Comparison of ENCODE assay signal across 1 cellular context in the genomic region with DNA sequence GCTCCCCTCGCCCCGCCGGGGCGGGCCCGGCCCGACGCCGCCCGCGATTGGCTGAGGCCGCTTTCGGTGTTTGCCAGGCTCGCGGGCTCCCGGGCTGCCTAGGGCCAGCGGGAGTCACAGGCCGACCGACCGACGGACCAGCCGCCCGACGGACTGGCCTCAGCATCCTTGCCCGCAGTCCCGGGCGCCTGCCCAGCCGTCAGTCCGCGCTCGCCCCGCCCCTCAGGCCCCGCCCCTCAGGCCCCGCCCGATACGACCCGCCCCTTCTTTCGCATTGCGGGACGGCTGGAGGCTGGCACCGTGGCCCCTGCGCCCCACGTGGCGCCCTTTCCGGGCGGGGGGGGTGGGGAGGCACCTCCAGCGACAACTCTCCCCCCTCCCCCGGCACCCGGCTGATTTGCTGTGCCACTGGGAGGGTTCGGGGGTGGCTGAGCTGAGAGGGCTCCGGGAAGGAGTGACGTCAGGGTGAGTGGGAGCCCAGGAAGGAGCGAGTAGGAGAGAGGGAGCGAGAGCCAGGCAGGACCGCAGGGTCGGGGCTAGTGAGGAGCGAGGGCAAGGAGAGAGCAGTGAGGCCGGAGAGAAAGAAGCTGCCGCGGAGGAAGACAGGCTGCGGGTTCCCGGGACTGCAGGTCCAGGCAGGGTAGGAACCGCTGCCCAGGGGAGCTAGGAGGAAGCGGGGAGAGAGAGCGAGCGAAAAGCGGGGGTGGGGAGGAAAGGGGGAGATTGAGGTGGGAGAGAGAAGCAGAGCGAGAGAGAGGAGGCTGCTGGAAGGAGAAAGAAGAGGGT.
TF ChIP-seq lines count a peak whose summit lies in the region.

Gene ASPHD1 (plus strand): TSS at position 387 of the 786 bp plus-strand sequence. CDS start 484 bp downstream, outside the sequence.

TF ChIP-seq in HepG2, 621 proteins besides CTCF, POLR2A, EP300 and RAD21 (continued from another document and continues in another):
- TF ChIP-seq DZIP1 (CRISPR knock-in tag; IDR thresholded peaks at IDR 0.05): no peak; the same call in 1 of the 2 replicates
- no peak for TF ChIP-seq CEBPG (CRISPR knock-in tag; IDR thresholded peaks at IDR 0.05)
- TF ChIP-seq ZNF883 (CRISPR knock-in tag; IDR thresholded peaks at IDR 0.05; ENCODE audit: not compliant biosample characterization): peak; percentile 95
- TF ChIP-seq AHDC1 (CRISPR knock-in tag; IDR thresholded peaks at IDR 0.05; ENCODE audit: borderline replicate concordance): no peak
- TF ChIP-seq ZNF343 (CRISPR knock-in tag; IDR thresholded peaks at IDR 0.05): peak; percentile 65; the same call in 1 of the 2 replicates
- no peak for TF ChIP-seq ZNF33B (CRISPR knock-in tag; IDR thresholded peaks at IDR 0.05)
- peak; percentile 97 for TF ChIP-seq MTERF4 (CRISPR knock-in tag; IDR thresholded peaks at IDR 0.05)
- TF ChIP-seq TOE1 (CRISPR knock-in tag; IDR thresholded peaks at IDR 0.05): no peak; the same call in 1 of the 2 replicates
- no peak for TF ChIP-seq ZNF44 (CRISPR knock-in tag; IDR thresholded peaks at IDR 0.05)
- TF ChIP-seq ZC3H4 (CRISPR knock-in tag; IDR thresholded peaks at IDR 0.05; ENCODE audit: borderline replicate concordance): no peak
- TF ChIP-seq GTF3A (CRISPR knock-in tag; conservative IDR thresholded peaks at IDR 0.05): no peak
- 0 out of 2 replicates have a peak, but pooled peaks have one; percentile 79 for TF ChIP-seq ARNT (IDR thresholded peaks at IDR 0.05)
- TF ChIP-seq ZNF878 (CRISPR knock-in tag; IDR thresholded peaks at IDR 0.05): peak; percentile 69; the same call in 1 of the 2 replicates
- peak; percentile 76; the same call in 1 of the 2 replicates for TF ChIP-seq NFATC3 (CRISPR knock-in tag; IDR thresholded peaks at IDR 0.05)
- no peak for TF ChIP-seq CCAR2 (optimal IDR thresholded peaks at IDR 0.05; ENCODE audit: low read depth, low read length)
- peak; percentile 94 for TF ChIP-seq KDM5B (CRISPR knock-in tag; IDR thresholded peaks at IDR 0.05; ENCODE audit: borderline replicate concordance)
- no peak for TF ChIP-seq GABPA (IDR thresholded peaks at IDR 0.05; ENCODE audit: low read depth, low read length)
- TF ChIP-seq GABPA (CRISPR knock-in tag; IDR thresholded peaks at IDR 0.05; ENCODE audit: low read depth): 0 out of 2 replicates have a peak, but pooled peaks have one; percentile 21
- TF ChIP-seq KLF6 (CRISPR knock-in tag; IDR thresholded peaks at IDR 0.05): no peak; the same call in 1 of the 2 replicates
- TF ChIP-seq, protein P1, sequence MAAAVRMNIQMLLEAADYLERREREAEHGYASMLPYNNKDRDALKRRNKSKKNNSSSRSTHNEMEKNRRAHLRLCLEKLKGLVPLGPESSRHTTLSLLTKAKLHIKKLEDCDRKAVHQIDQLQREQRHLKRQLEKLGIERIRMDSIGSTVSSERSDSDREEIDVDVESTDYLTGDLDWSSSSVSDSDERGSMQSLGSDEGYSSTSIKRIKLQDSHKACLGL (CRISPR knock-in tag; IDR thresholded peaks at IDR 0.05): peak; percentile 88
- TF ChIP-seq ETV5 (CRISPR knock-in tag; IDR thresholded peaks at IDR 0.05; ENCODE audit: borderline replicate concordance): peak; percentile 57
- TF ChIP-seq ZNF326 (CRISPR knock-in tag; IDR thresholded peaks at IDR 0.05; ENCODE audit: borderline replicate concordance): no peak
- no peak for TF ChIP-seq SOX13 (IDR thresholded peaks at IDR 0.05)
- TF ChIP-seq SOX13 (CRISPR knock-in tag; conservative IDR thresholded peaks at IDR 0.05 in 1 of 2, IDR thresholded peaks at IDR 0.05 in 1 of 2): no peak
- peak; percentile 91; the same call in 1 of the 2 replicates for TF ChIP-seq YEATS4 (CRISPR knock-in tag; IDR thresholded peaks at IDR 0.05; ENCODE audit: borderline replicate concordance)
- 0 out of 2 replicates have a peak, but pooled peaks have one; percentile 7 for TF ChIP-seq SOX5 (CRISPR knock-in tag; IDR thresholded peaks at IDR 0.05; ENCODE audit: borderline replicate concordance)
- peak; percentile 31; the same call in 1 of the 2 replicates for TF ChIP-seq ZNF678 (CRISPR knock-in tag; IDR thresholded peaks at IDR 0.05)
- 0 out of 2 replicates have a peak, but pooled peaks have one; percentile 0 for TF ChIP-seq ZFP41 (CRISPR knock-in tag; IDR thresholded peaks at IDR 0.05; ENCODE audit: borderline replicate concordance)
- TF ChIP-seq ZSCAN30 (CRISPR knock-in tag; IDR thresholded peaks at IDR 0.05): no peak
- no peak for TF ChIP-seq ZNF598 (CRISPR knock-in tag; IDR thresholded peaks at IDR 0.05; ENCODE audit: borderline replicate concordance)
- TF ChIP-seq TSC22D2 (CRISPR knock-in tag; IDR thresholded peaks at IDR 0.05; ENCODE audit: borderline replicate concordance): no peak
- TF ChIP-seq SP2 (CRISPR knock-in tag; IDR thresholded peaks at IDR 0.05): peak; percentile 40; the same call in 1 of the 2 replicates
- TF ChIP-seq, protein P2, sequence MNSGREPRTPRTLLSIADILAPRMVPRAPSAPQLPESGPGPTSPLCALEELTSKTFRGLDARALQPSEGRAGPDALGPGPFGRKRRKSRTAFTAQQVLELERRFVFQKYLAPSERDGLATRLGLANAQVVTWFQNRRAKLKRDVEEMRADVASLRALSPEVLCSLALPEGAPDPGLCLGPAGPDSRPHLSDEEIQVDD (CRISPR knock-in tag; IDR thresholded peaks at IDR 0.05; ENCODE audit: borderline replicate concordance): peak; percentile 85; the same call in 1 of the 2 replicates
- TF ChIP-seq SAP130 (CRISPR knock-in tag; IDR thresholded peaks at IDR 0.05; ENCODE audit: low read depth): peak; percentile 92
- TF ChIP-seq KDM2A (CRISPR knock-in tag; IDR thresholded peaks at IDR 0.05; ENCODE audit: borderline replicate concordance, low read depth): 0 out of 2 replicates have a peak, but pooled peaks have one; percentile 48
- TF ChIP-seq MEIS1 (CRISPR knock-in tag; IDR thresholded peaks at IDR 0.05; ENCODE audit: borderline replicate concordance): peak; percentile 39
- no peak for TF ChIP-seq CHD2 (IDR thresholded peaks at IDR 0.05; ENCODE audit: low read depth, low read length)
- TF ChIP-seq TEAD3 (CRISPR knock-in tag; optimal IDR thresholded peaks at IDR 0.05; ENCODE audit: borderline replicate concordance): no peak
- peak; percentile 96 for TF ChIP-seq ZNF547 (CRISPR knock-in tag; IDR thresholded peaks at IDR 0.05)
- TF ChIP-seq ZNF446 (CRISPR knock-in tag; IDR thresholded peaks at IDR 0.05): peak; percentile 95
- TF ChIP-seq ZNF496 (CRISPR knock-in tag; IDR thresholded peaks at IDR 0.05; ENCODE audit: insufficient replicate concordance): no peak
- TF ChIP-seq ZNF225 (CRISPR knock-in tag; IDR thresholded peaks at IDR 0.05): peak; percentile 39; the same call in 1 of the 2 replicates
- no peak for TF ChIP-seq ZNF549 (CRISPR knock-in tag; IDR thresholded peaks at IDR 0.05)
